Comparison of ENCODE assay signal across 8 cellular contexts in genomic region chr12:3752096-3752709, GRCh38. TPM values are rescaled to one million over a fixed set of nuclear protein-coding genes. Genes with fewer than 3 reads are reported as not detected.
DNase-seq lines count a peak whose midpoint lies in the region; ATAC-seq and TF ChIP-seq lines count a peak whose summit lies in the region.

No MANE protein-coding gene starts in this region.

- H2AK5ac ChIP-seq in mesenchymal stem cell (ENCODE audit: low read length, severe bottlenecking) = no peak overlapping the region

- peak overlapping the region in 1 of 2 experiments; percentile 15 for H2BK12ac ChIP-seq in mesenchymal stem cell (ENCODE audit: low read length in 2 of 2)

- peak overlapping the region; percentile 31 for H3K4me2 ChIP-seq in mesenchymal stem cell (ENCODE audit: low read length, poor library complexity, severe bottlenecking)

- no peak overlapping the region for H3K4ac ChIP-seq in mesenchymal stem cell (ENCODE audit: low read depth in 1 of 2, low read length in 2 of 2)

- H3K23ac ChIP-seq in mesenchymal stem cell (ENCODE audit: low read length in 2 of 2) = no peak overlapping the region

- no peak for TF ChIP-seq CTCF in BE2C (IDR thresholded peaks at IDR 0.05; ENCODE audit: low read depth, low read length)
- no peak for TF ChIP-seq CTCF in cardiac fibroblast (IDR thresholded peaks at IDR 0.05; ENCODE audit: low read depth, low read length)

- no peak overlapping the region for H3K27ac ChIP-seq in mesenchymal stem cell (ENCODE audit: low read length, poor library complexity, severe bottlenecking)

- no peak overlapping the region for H2BK5ac ChIP-seq in mesenchymal stem cell (ENCODE audit: low read depth, low read length, poor library complexity, severe bottlenecking)

- peaks cover 2% of the 10 kb centered on the region for H3K79me1 ChIP-seq in mesenchymal stem cell (replicated peaks; ENCODE audit: low read length, poor library complexity, severe bottlenecking)

- H3K18ac ChIP-seq in mesenchymal stem cell (ENCODE audit: low read depth in 1 of 2, low read length in 2 of 2) = no peak overlapping the region

- H3K27me3 ChIP-seq in BE2C (peaks cover 6% of the 10 kb centered on the region; the same call in 1 of the 2 replicates), mesenchymal stem cell (ENCODE audit: control insufficient read depth in 1 of 2, insufficient read depth in 1 of 2, low read length in 2 of 2) (no peaks in the 10 kb centered on the region)

- DNase-seq in BE2C (no peak), T-helper 22 cell (ENCODE audit: low read depth) (peak; percentile 48), cardiac fibroblast (ENCODE audit: low read depth in 2 of 2) (peak; percentile 60 to 80), mesenchymal stem cell (peak; percentile 24), NCI-H345 (lab: John Stamatoyannopoulos, UW) (no peak)
- DNase-seq in stimulated activated CD8-positive, alpha-beta memory T cell treated with anti-CD3 and anti-CD28 coated beads, Interleukin-4, amount 100 ng/mL, for 24 hours (ENCODE audit: low read depth) = peak; percentile 52

- 72% methylated on average over 17 of the region's 18 CpGs for WGBS in mesenchymal stem cell

- H4K91ac ChIP-seq in mesenchymal stem cell (ENCODE audit: low read length) = no peak overlapping the region

- H3K36me3 ChIP-seq in BE2C = no peaks in the 10 kb centered on the region
- no peaks in the 10 kb centered on the region for H3K36me3 ChIP-seq in mesenchymal stem cell (ENCODE audit: control insufficient read depth in 1 of 2, insufficient read depth in 2 of 2, low read depth in 1 of 2, low read length in 2 of 2)

- H3K14ac ChIP-seq in mesenchymal stem cell (ENCODE audit: low read length in 2 of 2) = peak overlapping the region in 1 of 2 experiments; percentile 6

- H3K4me3 ChIP-seq in BE2C (ENCODE audit: low read depth, low read length) (peak overlapping the region; percentile 44), cardiac fibroblast (replicated peaks in 1 of 2; ENCODE audit: low read depth in 2 of 2, low read length in 2 of 2) (peak overlapping the region; percentile 42 to 65), mesenchymal stem cell (ENCODE audit: insufficient read depth in 1 of 2, low read depth in 1 of 2, low read length in 2 of 2) (peak overlapping the region in 1 of 2 experiments; percentile 82)

- peak overlapping the region; percentile 21 for H4K8ac ChIP-seq in mesenchymal stem cell (ENCODE audit: low read length)

- H3K9me3 ChIP-seq in BE2C (no peaks in the 10 kb centered on the region), mesenchymal stem cell (ENCODE audit: control insufficient read depth, low read length) (no peaks in the 10 kb centered on the region)

- no peak overlapping the region for H2BK15ac ChIP-seq in mesenchymal stem cell (ENCODE audit: low read depth, poor library complexity, severe bottlenecking)

- H3K4me1 ChIP-seq in BE2C = no peaks in the 10 kb centered on the region
- H3K4me1 ChIP-seq in mesenchymal stem cell (ENCODE audit: control insufficient read depth, insufficient read depth, low read depth, low read length) = peaks cover 16% of the 10 kb centered on the region

- ATAC-seq in GM19328 (IDR thresholded peaks at IDR 0.05; ENCODE audit: unreplicated experiment) (peak; percentile 57), HG03442 (IDR thresholded peaks at IDR 0.05; ENCODE audit: unreplicated experiment) (peak; percentile 51)

- no peak overlapping the region for H2AFZ ChIP-seq in mesenchymal stem cell (ENCODE audit: low read depth, low read length)

- no peak overlapping the region for H2BK120ac ChIP-seq in mesenchymal stem cell (ENCODE audit: low read depth, low read length)

- H3K9ac ChIP-seq in mesenchymal stem cell (ENCODE audit: low read length) = peak overlapping the region; percentile 88

RNA-seq across cellular contexts. Expression of gene CRACR2A, which starts 0.7 kb away (rescaled TPM):
- 0.29 TPM for polyA plus RNA-seq in BE2C (2012; ENCODE audit: insufficient read depth, insufficient read length, low read depth)
- 0.40 TPM for polyA plus RNA-seq in mesenchymal stem cell (2013, experiment 1 of 2)
- 0.40 TPM for polyA plus RNA-seq in mesenchymal stem cell (2013, experiment 2 of 2)

Comparison
In these comparisons a context has a peak if more than half of its experiments do, and no peak if none do; other contexts are left out.
1. DNase-seq: peak in T-helper 22 cell (single experiment), cardiac fibroblast (2 of 2), mesenchymal stem cell (single experiment) and stimulated activated CD8-positive, alpha-beta memory T cell treated with anti-CD3 and anti-CD28 coated beads, Interleukin-4, amount 100 ng/mL, for 24 hours (single experiment); none in BE2C (single experiment) and NCI-H345 (single experiment).